In the genomic region with DNA sequence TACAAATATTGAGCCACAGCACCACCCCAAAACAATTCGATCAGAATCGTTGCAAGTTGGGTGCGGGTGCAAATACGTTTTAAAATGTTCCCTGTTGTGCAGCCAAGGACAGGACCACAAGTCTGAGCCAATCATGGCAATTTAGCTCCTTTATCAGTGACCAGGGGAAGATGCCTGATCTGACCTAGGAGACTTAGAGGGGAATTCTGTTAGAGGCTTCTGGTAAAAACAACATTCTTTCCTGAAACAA, we compare ENCODE assay signal across 8 cellular contexts. TPM values are rescaled to one million over a fixed set of nuclear protein-coding genes. Genes with fewer than 3 reads are reported as not detected.
DNase-seq lines count a peak whose midpoint lies in the region; ATAC-seq and TF ChIP-seq lines count a peak whose summit lies in the region.

No MANE protein-coding gene starts in this region.

- peaks cover 13% of the 10 kb centered on the region for H3K27me3 Mint-ChIP-seq in stimulated activated naive CD8-positive, alpha-beta T cell treated with anti-CD3 and anti-CD28 coated beads, Interleukin-15, Interleukin-2, amounts not matched to agents 100 ng/mL and 50 ng/mL, for 24 hours
- no peaks in the 10 kb centered on the region for H3K27me3 Mint-ChIP-seq in brain

- H3K4me1 ChIP-seq in mesodermal cell (ENCODE audit: control insufficient read depth, insufficient read depth, low read length, poor library complexity, severe bottlenecking), result no peaks in the 10 kb centered on the region

- H3K36me3 ChIP-seq in mesodermal cell (ENCODE audit: control insufficient read depth, insufficient read depth, low read length), result no peaks in the 10 kb centered on the region

- no peak overlapping the region for H3K27ac Mint-ChIP-seq in stimulated activated naive CD8-positive, alpha-beta T cell treated with anti-CD3 and anti-CD28 coated beads, Interleukin-15, Interleukin-2, amounts not matched to agents 100 ng/mL and 50 ng/mL, for 24 hours
- H3K27ac Mint-ChIP-seq in brain, result peak overlapping the region; percentile 82 to 96 (median 95)

- H3K9me3 Mint-ChIP-seq in stimulated activated naive CD8-positive, alpha-beta T cell treated with anti-CD3 and anti-CD28 coated beads, Interleukin-15, Interleukin-2, amounts not matched to agents 100 ng/mL and 50 ng/mL, for 24 hours, result no peaks in the 10 kb centered on the region
- no peaks in the 10 kb centered on the region for H3K9me3 Mint-ChIP-seq in brain

- DNase-seq in stimulated activated naive CD8-positive, alpha-beta T cell treated with anti-CD3 and anti-CD28 coated beads, Interleukin-15, Interleukin-2, amounts not matched to agents 100 U/mL and 50 U/mL, for 24 hours, result no peak
- DNase-seq in GM19240 (ENCODE audit: insufficient read length, low spot score) (no peak), HuH-7 (ENCODE audit: low spot score) (no peak), iPS-NIHi7 (ENCODE audit: extremely low spot score) (no peak)

- no peaks in the 10 kb centered on the region for H3K36me3 Mint-ChIP-seq in stimulated activated naive CD8-positive, alpha-beta T cell treated with anti-CD3 and anti-CD28 coated beads, Interleukin-15, Interleukin-2, amounts not matched to agents 100 ng/mL and 50 ng/mL, for 24 hours (ENCODE audit: low read depth)
- no peaks in the 10 kb centered on the region for H3K36me3 Mint-ChIP-seq in brain

- peak overlapping the region; percentile 38 for H3K4me3 ChIP-seq in mesodermal cell (ENCODE audit: extremely low read depth, insufficient read depth, low read length, poor library complexity, severe bottlenecking)

- H3K9me3 ChIP-seq in mesodermal cell (ENCODE audit: control insufficient read depth, low read length), result no peaks in the 10 kb centered on the region

- TF ChIP-seq CTCF in brain (conservative IDR thresholded peaks at IDR 0.05), result no peak

- H3K27ac ChIP-seq in mesodermal cell (ENCODE audit: low read depth, low read length, severe bottlenecking), result no peak overlapping the region

- WGBS in mesodermal cell (ENCODE audit: insufficient coverage in 2 of 2), 2 experiments, result 33 to 50% methylated on average over 4 of the region's 4 CpGs

- H3K4me1 Mint-ChIP-seq in stimulated activated naive CD8-positive, alpha-beta T cell treated with anti-CD3 and anti-CD28 coated beads, Interleukin-15, Interleukin-2, amounts not matched to agents 100 ng/mL and 50 ng/mL, for 24 hours (ENCODE audit: low read depth), result peaks cover 14% of the 10 kb centered on the region
- peaks cover 8% of the 10 kb centered on the region for H3K4me1 Mint-ChIP-seq in brain

- ATAC-seq in stimulated activated naive CD8-positive, alpha-beta T cell treated with anti-CD3 and anti-CD28 coated beads, Interleukin-15, Interleukin-2, amounts not matched to agents 100 U/mL and 50 U/mL, for 24 hours, result no peak
- peak; percentile 16 for ATAC-seq in HG03565 (IDR thresholded peaks at IDR 0.05; ENCODE audit: unreplicated experiment)

- peak overlapping the region; percentile 86 for H3K4me3 Mint-ChIP-seq in stimulated activated naive CD8-positive, alpha-beta T cell treated with anti-CD3 and anti-CD28 coated beads, Interleukin-15, Interleukin-2, amounts not matched to agents 100 ng/mL and 50 ng/mL, for 24 hours
- H3K4me3 Mint-ChIP-seq in brain, result peak overlapping the region; percentile 92 to 98 (median 95)

RNA-seq across cellular contexts. Expression of gene PTP4A1, which starts 25.6 kb away (rescaled TPM):
- polyA plus RNA-seq in brain (ENCODE audit: insufficient read depth, low read depth, low replicate concordance), result 42.1 TPM
- 52.3 TPM for polyA plus RNA-seq in mesodermal cell (2013, experiment 1 of 2)
- 60.0 TPM for polyA plus RNA-seq in mesodermal cell (2013, experiment 2 of 2)

RNA-seq across cellular contexts. Expression of gene PHF3, which starts 37.7 kb away (rescaled TPM):
- 10.4 TPM for polyA plus RNA-seq in brain (ENCODE audit: insufficient read depth, low read depth, low replicate concordance)
- polyA plus RNA-seq in mesodermal cell (2013, experiment 1 of 2), result 33.3 TPM
- polyA plus RNA-seq in mesodermal cell (2013, experiment 2 of 2), result 40.4 TPM
